In the genomic region with DNA sequence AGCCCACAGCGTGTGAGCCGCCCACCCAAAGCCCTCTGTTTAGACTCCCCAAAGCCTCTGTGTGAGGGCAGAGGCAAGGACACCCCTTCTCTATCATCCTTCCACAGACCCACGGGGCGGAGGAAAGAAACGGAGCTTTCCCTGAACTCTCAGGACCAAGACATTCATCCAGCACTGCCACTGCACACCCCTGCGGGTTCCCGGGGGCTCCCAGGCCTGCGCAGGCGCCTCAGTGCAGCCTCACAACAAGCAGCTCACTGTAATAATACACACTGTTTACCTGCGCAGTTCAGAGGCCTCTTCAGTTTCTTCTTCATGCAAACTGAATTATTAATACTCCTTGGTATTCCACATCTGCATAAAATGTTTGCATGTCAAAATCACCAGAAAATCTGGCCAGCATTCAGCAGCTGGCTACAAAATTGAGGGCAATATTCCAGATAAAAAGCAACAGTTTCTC, we compare ENCODE assay signal across 1 cellular context.
TF ChIP-seq lines count a peak whose summit lies in the region.

No MANE protein-coding gene starts in this region.

TF ChIP-seq in WTC11, 78 proteins besides CTCF, POLR2A, EP300 and RAD21 (continued from another document):
- TF ChIP-seq ATF2 (CRISPR knock-in tag; IDR thresholded peaks at IDR 0.05; ENCODE audit: borderline replicate concordance, low read depth) = no peak
- TF ChIP-seq USF2 (CRISPR knock-in tag; IDR thresholded peaks at IDR 0.05) = no peak
- no peak for TF ChIP-seq TEAD1 (CRISPR knock-in tag; IDR thresholded peaks at IDR 0.05)
- no peak for TF ChIP-seq FOXP1 (CRISPR knock-in tag; IDR thresholded peaks at IDR 0.05; ENCODE audit: borderline replicate concordance)
- TF ChIP-seq FOXP4 (CRISPR knock-in tag; IDR thresholded peaks at IDR 0.05) = no peak
- TF ChIP-seq, protein P1, sequence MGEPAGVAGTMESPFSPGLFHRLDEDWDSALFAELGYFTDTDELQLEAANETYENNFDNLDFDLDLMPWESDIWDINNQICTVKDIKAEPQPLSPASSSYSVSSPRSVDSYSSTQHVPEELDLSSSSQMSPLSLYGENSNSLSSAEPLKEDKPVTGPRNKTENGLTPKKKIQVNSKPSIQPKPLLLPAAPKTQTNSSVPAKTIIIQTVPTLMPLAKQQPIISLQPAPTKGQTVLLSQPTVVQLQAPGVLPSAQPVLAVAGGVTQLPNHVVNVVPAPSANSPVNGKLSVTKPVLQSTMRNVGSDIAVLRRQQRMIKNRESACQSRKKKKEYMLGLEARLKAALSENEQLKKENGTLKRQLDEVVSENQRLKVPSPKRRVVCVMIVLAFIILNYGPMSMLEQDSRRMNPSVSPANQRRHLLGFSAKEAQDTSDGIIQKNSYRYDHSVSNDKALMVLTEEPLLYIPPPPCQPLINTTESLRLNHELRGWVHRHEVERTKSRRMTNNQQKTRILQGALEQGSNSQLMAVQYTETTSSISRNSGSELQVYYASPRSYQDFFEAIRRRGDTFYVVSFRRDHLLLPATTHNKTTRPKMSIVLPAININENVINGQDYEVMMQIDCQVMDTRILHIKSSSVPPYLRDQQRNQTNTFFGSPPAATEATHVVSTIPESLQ (CRISPR knock-in tag; IDR thresholded peaks at IDR 0.05) = no peak
- no peak for TF ChIP-seq MXD4 (CRISPR knock-in tag; IDR thresholded peaks at IDR 0.05; ENCODE audit: borderline replicate concordance)
- TF ChIP-seq NFYB (CRISPR knock-in tag; conservative IDR thresholded peaks at IDR 0.05; ENCODE audit: low read depth) = no peak
- no peak for TF ChIP-seq JUN (CRISPR knock-in tag; IDR thresholded peaks at IDR 0.05)
